In genomic region chr21:33947451-33948095, GRCh38 we compare ENCODE assay signal across 1 cellular context.
TF ChIP-seq lines count a peak whose summit lies in the region.

No MANE protein-coding gene starts in this region.

TF ChIP-seq in HepG2, 621 proteins besides CTCF, POLR2A, EP300 and RAD21 (continued from another document and continues in another):
- peak; percentile 19; the same call in 1 of the 2 replicates for TF ChIP-seq SOX13 (IDR thresholded peaks at IDR 0.05)
- peak in 1 of 2 experiments; percentile 74; a peak in 2 of 4 replicates for TF ChIP-seq SOX13 (CRISPR knock-in tag; conservative IDR thresholded peaks at IDR 0.05 in 1 of 2, IDR thresholded peaks at IDR 0.05 in 1 of 2)
- no peak for TF ChIP-seq RXRA (CRISPR knock-in tag; IDR thresholded peaks at IDR 0.05)
- TF ChIP-seq SALL1 (CRISPR knock-in tag; IDR thresholded peaks at IDR 0.05) = 0 out of 2 replicates have a peak, but pooled peaks have one; percentile 21
- TF ChIP-seq, protein P1, sequence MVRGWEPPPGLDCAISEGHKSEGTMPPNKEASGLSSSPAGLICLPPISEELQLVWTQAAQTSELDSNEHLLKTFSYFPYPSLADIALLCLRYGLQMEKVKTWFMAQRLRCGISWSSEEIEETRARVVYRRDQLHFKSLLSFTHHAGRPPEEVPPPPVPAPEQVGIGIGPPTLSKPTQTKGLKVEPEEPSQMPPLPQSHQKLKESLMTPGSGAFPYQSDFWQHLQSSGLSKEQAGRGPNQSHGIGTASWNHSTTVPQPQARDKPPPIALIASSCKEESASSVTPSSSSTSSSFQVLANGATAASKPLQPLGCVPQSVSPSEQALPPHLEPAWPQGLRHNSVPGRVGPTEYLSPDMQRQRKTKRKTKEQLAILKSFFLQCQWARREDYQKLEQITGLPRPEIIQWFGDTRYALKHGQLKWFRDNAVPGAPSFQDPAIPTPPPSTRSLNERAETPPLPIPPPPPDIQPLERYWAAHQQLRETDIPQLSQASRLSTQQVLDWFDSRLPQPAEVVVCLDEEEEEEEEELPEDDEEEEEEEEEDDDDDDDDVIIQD (CRISPR knock-in tag; IDR thresholded peaks at IDR 0.05; ENCODE audit: low read depth) = peak; percentile 44; the same call in 1 of the 2 replicates
- TF ChIP-seq, protein P2, sequence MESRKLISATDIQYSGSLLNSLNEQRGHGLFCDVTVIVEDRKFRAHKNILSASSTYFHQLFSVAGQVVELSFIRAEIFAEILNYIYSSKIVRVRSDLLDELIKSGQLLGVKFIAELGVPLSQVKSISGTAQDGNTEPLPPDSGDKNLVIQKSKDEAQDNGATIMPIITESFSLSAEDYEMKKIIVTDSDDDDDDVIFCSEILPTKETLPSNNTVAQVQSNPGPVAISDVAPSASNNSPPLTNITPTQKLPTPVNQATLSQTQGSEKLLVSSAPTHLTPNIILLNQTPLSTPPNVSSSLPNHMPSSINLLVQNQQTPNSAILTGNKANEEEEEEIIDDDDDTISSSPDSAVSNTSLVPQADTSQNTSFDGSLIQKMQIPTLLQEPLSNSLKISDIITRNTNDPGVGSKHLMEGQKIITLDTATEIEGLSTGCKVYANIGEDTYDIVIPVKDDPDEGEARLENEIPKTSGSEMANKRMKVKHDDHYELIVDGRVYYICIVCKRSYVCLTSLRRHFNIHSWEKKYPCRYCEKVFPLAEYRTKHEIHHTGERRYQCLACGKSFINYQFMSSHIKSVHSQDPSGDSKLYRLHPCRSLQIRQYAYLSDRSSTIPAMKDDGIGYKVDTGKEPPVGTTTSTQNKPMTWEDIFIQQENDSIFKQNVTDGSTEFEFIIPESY (CRISPR knock-in tag; IDR thresholded peaks at IDR 0.05) = no peak
- TF ChIP-seq ZNF484 (CRISPR knock-in tag; IDR thresholded peaks at IDR 0.05; ENCODE audit: borderline replicate concordance, low read depth) = no peak
- 0 out of 2 replicates have a peak, but pooled peaks have one; percentile 32 for TF ChIP-seq HDAC2 (CRISPR knock-in tag; IDR thresholded peaks at IDR 0.05)
- TF ChIP-seq MYNN (CRISPR knock-in tag; IDR thresholded peaks at IDR 0.05; ENCODE audit: low read depth) = 0 out of 2 replicates have a peak, but pooled peaks have one; percentile 2
- TF ChIP-seq, protein P3, sequence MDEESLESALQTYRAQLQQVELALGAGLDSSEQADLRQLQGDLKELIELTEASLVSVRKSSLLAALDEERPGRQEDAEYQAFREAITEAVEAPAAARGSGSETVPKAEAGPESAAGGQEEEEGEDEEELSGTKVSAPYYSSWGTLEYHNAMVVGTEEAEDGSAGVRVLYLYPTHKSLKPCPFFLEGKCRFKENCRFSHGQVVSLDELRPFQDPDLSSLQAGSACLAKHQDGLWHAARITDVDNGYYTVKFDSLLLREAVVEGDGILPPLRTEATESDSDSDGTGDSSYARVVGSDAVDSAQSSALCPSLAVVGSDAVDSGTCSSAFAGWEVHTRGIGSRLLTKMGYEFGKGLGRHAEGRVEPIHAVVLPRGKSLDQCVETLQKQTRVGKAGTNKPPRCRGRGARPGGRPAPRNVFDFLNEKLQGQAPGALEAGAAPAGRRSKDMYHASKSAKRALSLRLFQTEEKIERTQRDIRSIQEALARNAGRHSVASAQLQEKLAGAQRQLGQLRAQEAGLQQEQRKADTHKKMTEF (CRISPR knock-in tag; IDR thresholded peaks at IDR 0.05) = peak; percentile 50; the same call in 1 of the 2 replicates
- no peak for TF ChIP-seq ZSCAN29 (CRISPR knock-in tag; conservative IDR thresholded peaks at IDR 0.05)
- TF ChIP-seq ZFY (CRISPR knock-in tag; IDR thresholded peaks at IDR 0.05) = peak; percentile 16; the same call in 1 of the 2 replicates
- TF ChIP-seq RBFOX2 (IDR thresholded peaks at IDR 0.05; ENCODE audit: low read depth, low read length) = peak; percentile 27; the same call in 1 of the 2 replicates
- peak; percentile 41 for TF ChIP-seq KAT8 (CRISPR knock-in tag; IDR thresholded peaks at IDR 0.05)
- peak; percentile 80 for TF ChIP-seq BHLHE40 (IDR thresholded peaks at IDR 0.05; ENCODE audit: low read length)
- no peak for TF ChIP-seq CBFB (CRISPR knock-in tag; IDR thresholded peaks at IDR 0.05)
- peak; percentile 18; the same call in 1 of the 2 replicates for TF ChIP-seq SMAD3 (CRISPR knock-in tag; IDR thresholded peaks at IDR 0.05)
- no peak for TF ChIP-seq ZKSCAN5 (CRISPR knock-in tag; IDR thresholded peaks at IDR 0.05)
- TF ChIP-seq ZNF792 (CRISPR knock-in tag; IDR thresholded peaks at IDR 0.05) = 0 out of 2 replicates have a peak, but pooled peaks have one; percentile 25
- TF ChIP-seq ZEB1 (IDR thresholded peaks at IDR 0.05; ENCODE audit: insufficient replicate concordance, low read depth) = peak; percentile 77
- 0 out of 2 replicates have a peak, but pooled peaks have one; percentile 33 for TF ChIP-seq JUND (CRISPR knock-in tag; IDR thresholded peaks at IDR 0.05)
- peak; percentile 42; the same call in 1 of the 2 replicates for TF ChIP-seq POGZ (CRISPR knock-in tag; IDR thresholded peaks at IDR 0.05)
- no peak for TF ChIP-seq AGO2 (optimal IDR thresholded peaks at IDR 0.05; ENCODE audit: low read depth, low read length)
- peak; percentile 77 for TF ChIP-seq CREB1 (IDR thresholded peaks at IDR 0.05)
- TF ChIP-seq CREB1 (CRISPR knock-in tag; IDR thresholded peaks at IDR 0.05) = no peak; the same call in 1 of the 2 replicates
- TF ChIP-seq CHCHD3 (CRISPR knock-in tag; IDR thresholded peaks at IDR 0.05) = no peak
- TF ChIP-seq REST (IDR thresholded peaks at IDR 0.05; ENCODE audit: borderline replicate concordance in 1 of 2, low read depth in 1 of 2, low read length in 2 of 2) = no peak
- TF ChIP-seq NFE2L2 (IDR thresholded peaks at IDR 0.05; ENCODE audit: low read length) = 0 out of 2 replicates have a peak, but pooled peaks have one; percentile 30
- peak; percentile 44; the same call in 1 of the 2 replicates for TF ChIP-seq ZSCAN9 (CRISPR knock-in tag; IDR thresholded peaks at IDR 0.05; ENCODE audit: borderline replicate concordance)
- peak; percentile 16 to 28; a peak in 1 of 4 replicates for TF ChIP-seq MAFK (conservative IDR thresholded peaks at IDR 0.05 in 1 of 2, IDR thresholded peaks at IDR 0.05 in 1 of 2; ENCODE audit: low read length in 2 of 2)
- TF ChIP-seq ONECUT2 (CRISPR knock-in tag; IDR thresholded peaks at IDR 0.05) = no peak
- 0 out of 2 replicates have a peak, but pooled peaks have one; percentile 35 for TF ChIP-seq JUN (CRISPR knock-in tag; IDR thresholded peaks at IDR 0.05)
- TF ChIP-seq SMAD1 (CRISPR knock-in tag; IDR thresholded peaks at IDR 0.05; ENCODE audit: borderline replicate concordance, low read depth) = no peak
- TF ChIP-seq KAT2B (IDR thresholded peaks at IDR 0.05; ENCODE audit: borderline replicate concordance, low read depth, low read length) = no peak
- TF ChIP-seq, protein P4, sequence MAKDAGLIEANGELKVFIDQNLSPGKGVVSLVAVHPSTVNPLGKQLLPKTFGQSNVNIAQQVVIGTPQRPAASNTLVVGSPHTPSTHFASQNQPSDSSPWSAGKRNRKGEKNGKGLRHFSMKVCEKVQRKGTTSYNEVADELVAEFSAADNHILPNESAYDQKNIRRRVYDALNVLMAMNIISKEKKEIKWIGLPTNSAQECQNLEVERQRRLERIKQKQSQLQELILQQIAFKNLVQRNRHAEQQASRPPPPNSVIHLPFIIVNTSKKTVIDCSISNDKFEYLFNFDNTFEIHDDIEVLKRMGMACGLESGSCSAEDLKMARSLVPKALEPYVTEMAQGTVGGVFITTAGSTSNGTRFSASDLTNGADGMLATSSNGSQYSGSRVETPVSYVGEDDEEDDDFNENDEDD (CRISPR knock-in tag; IDR thresholded peaks at IDR 0.05; ENCODE audit: borderline replicate concordance) = 0 out of 2 replicates have a peak, but pooled peaks have one; percentile 2
- TF ChIP-seq GATAD2A (CRISPR knock-in tag; IDR thresholded peaks at IDR 0.05) = peak; percentile 52
- TF ChIP-seq, protein P5, sequence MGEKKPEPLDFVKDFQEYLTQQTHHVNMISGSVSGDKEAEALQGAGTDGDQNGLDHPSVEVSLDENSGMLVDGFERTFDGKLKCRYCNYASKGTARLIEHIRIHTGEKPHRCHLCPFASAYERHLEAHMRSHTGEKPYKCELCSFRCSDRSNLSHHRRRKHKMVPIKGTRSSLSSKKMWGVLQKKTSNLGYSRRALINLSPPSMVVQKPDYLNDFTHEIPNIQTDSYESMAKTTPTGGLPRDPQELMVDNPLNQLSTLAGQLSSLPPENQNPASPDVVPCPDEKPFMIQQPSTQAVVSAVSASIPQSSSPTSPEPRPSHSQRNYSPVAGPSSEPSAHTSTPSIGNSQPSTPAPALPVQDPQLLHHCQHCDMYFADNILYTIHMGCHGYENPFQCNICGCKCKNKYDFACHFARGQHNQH (CRISPR knock-in tag; IDR thresholded peaks at IDR 0.05) = peak; percentile 17
- no peak for TF ChIP-seq ZNF30 (CRISPR knock-in tag; IDR thresholded peaks at IDR 0.05)
- peak; percentile 53 for TF ChIP-seq MAFF (IDR thresholded peaks at IDR 0.05; ENCODE audit: low read depth, low read length)
- no peak for TF ChIP-seq FOXA1 (IDR thresholded peaks at IDR 0.05)
- peak; percentile 22; the same call in 1 of the 2 replicates for TF ChIP-seq FOXA1 (CRISPR knock-in tag; IDR thresholded peaks at IDR 0.05)
- TF ChIP-seq ZBTB20 (CRISPR knock-in tag; IDR thresholded peaks at IDR 0.05; ENCODE audit: borderline replicate concordance, low read depth) = 0 out of 2 replicates have a peak, but pooled peaks have one; percentile 24
- no peak for TF ChIP-seq NR2F6 (IDR thresholded peaks at IDR 0.05)
- TF ChIP-seq NR2F6 (CRISPR knock-in tag; IDR thresholded peaks at IDR 0.05) = no peak
- TF ChIP-seq TAF1 (CRISPR knock-in tag; IDR thresholded peaks at IDR 0.05) = 0 out of 2 replicates have a peak, but pooled peaks have one; percentile 17
- TF ChIP-seq IRF2 (CRISPR knock-in tag; IDR thresholded peaks at IDR 0.05) = peak; percentile 30; the same call in 1 of the 2 replicates
- no peak for TF ChIP-seq SOX6 (IDR thresholded peaks at IDR 0.05)
- peak; percentile 86 for TF ChIP-seq SOX6 (CRISPR knock-in tag; IDR thresholded peaks at IDR 0.05)
- 0 out of 2 replicates have a peak, but pooled peaks have one; percentile 9 for TF ChIP-seq RARA (CRISPR knock-in tag; IDR thresholded peaks at IDR 0.05)
- TF ChIP-seq ZNF710 (CRISPR knock-in tag; IDR thresholded peaks at IDR 0.05; ENCODE audit: borderline replicate concordance) = no peak
- peak; percentile 55; the same call in 1 of the 2 replicates for TF ChIP-seq POLR2G (IDR thresholded peaks at IDR 0.05; ENCODE audit: low read depth, low read length)
- 0 out of 2 replicates have a peak, but pooled peaks have one; percentile 28 for TF ChIP-seq ZNF362 (CRISPR knock-in tag; IDR thresholded peaks at IDR 0.05; ENCODE audit: borderline replicate concordance)
- peak; percentile 81; the same call in 1 of the 2 replicates for TF ChIP-seq SAP130 (CRISPR knock-in tag; IDR thresholded peaks at IDR 0.05; ENCODE audit: low read depth)
- TF ChIP-seq, protein P6, sequence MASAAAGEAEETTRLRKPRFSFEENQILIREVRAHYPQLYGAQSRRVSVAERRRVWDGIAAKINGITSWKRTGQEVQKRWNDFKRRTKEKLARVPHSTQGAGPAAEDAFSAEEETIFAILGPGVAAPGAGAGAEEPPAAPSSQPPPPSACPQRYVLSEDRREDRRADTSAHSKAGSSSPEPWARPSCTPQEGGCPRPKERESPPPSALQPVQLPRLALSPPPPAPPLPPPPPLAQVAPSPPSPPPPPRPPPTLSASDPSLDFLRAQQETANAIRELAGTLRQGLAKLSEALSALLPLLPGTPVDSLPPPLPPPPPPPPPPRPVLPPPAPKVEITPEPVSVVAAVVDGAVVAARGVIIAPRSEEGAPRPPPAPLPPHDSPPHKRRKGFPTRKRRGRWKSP (CRISPR knock-in tag; IDR thresholded peaks at IDR 0.05) = 0 out of 2 replicates have a peak, but pooled peaks have one; percentile 18
- TF ChIP-seq CBX5 (CRISPR knock-in tag; IDR thresholded peaks at IDR 0.05; ENCODE audit: borderline replicate concordance) = no peak
- peak; percentile 67; the same call in 1 of the 2 replicates for TF ChIP-seq ZNF501 (CRISPR knock-in tag; IDR thresholded peaks at IDR 0.05)
- TF ChIP-seq ZFP36L2 (CRISPR knock-in tag; IDR thresholded peaks at IDR 0.05) = no peak
